Comparison of ENCODE assay signal across 1 cellular context in the genomic region with DNA sequence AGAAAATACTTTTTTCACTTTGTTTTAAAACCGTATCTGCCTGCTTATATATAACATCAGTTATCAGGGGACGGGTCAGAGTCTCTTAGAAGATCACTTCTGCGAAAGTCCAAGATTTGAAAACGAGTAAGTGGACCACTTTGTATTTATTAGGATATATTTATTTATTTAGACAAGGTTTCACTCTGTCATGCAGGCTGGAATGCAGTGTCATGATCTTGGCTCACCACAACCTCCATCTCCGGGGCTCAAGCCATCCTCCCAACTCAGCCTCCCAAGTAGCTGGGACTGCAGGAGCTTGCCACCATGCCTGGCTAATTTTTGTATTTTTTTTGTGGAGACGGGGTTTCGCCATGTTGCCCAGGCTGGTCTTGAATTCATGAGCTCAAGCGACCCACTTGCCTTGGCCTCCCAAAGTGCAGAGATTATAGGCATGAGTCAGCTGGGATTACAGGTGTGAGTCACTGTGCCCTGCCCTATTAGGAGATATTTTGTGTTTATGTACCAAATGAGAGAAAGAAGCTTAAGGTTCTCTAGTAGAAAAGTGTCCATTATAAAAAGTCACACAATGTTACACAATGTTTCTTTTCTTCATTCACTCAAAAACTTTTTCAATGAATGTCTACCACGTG.
TF ChIP-seq lines count a peak whose summit lies in the region.

No MANE protein-coding gene starts in this region.

TF ChIP-seq in HEK293, 187 proteins besides CTCF, POLR2A, EP300 and RAD21 (continued from another document):
- TF ChIP-seq, protein P1, sequence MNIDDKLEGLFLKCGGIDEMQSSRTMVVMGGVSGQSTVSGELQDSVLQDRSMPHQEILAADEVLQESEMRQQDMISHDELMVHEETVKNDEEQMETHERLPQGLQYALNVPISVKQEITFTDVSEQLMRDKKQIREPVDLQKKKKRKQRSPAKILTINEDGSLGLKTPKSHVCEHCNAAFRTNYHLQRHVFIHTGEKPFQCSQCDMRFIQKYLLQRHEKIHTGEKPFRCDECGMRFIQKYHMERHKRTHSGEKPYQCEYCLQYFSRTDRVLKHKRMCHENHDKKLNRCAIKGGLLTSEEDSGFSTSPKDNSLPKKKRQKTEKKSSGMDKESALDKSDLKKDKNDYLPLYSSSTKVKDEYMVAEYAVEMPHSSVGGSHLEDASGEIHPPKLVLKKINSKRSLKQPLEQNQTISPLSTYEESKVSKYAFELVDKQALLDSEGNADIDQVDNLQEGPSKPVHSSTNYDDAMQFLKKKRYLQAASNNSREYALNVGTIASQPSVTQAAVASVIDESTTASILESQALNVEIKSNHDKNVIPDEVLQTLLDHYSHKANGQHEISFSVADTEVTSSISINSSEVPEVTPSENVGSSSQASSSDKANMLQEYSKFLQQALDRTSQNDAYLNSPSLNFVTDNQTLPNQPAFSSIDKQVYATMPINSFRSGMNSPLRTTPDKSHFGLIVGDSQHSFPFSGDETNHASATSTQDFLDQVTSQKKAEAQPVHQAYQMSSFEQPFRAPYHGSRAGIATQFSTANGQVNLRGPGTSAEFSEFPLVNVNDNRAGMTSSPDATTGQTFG (tag by site-specific recombination; IDR thresholded peaks at IDR 0.05; ENCODE audit: borderline replicate concordance) = no peak
- TF ChIP-seq ZNF629 (tag by site-specific recombination; IDR thresholded peaks at IDR 0.05) (0 out of 2 replicates have a peak, but pooled peaks have one; percentile 33), ZNF48 (tag by site-specific recombination; IDR thresholded peaks at IDR 0.05) (no peak), ZNF335 (tag by site-specific recombination; conservative IDR thresholded peaks at IDR 0.05) (0 out of 2 replicates have a peak, but pooled peaks have one; percentile 10), SP7 (tag by site-specific recombination; IDR thresholded peaks at IDR 0.05) (0 out of 2 replicates have a peak, but pooled peaks have one; percentile 16), ZNF394 (tag by site-specific recombination; IDR thresholded peaks at IDR 0.05; ENCODE audit: borderline replicate concordance) (0 out of 2 replicates have a peak, but pooled peaks have one; percentile 19), SCRT1 (tag by site-specific recombination; IDR thresholded peaks at IDR 0.05; ENCODE audit: borderline replicate concordance) (no peak), GLIS2 (tag by site-specific recombination; IDR thresholded peaks at IDR 0.05) (no peak)
